ENCODE assay signal across 8 cellular contexts in genomic region chr22:45239378-45240136, GRCh38. TPM values are rescaled to one million over a fixed set of nuclear protein-coding genes. Genes with fewer than 3 reads are reported as not detected.
DNase-seq lines count a peak whose midpoint lies in the region; ATAC-seq and TF ChIP-seq lines count a peak whose summit lies in the region.

No MANE protein-coding gene starts in this region.

- peaks cover 16% of the 10 kb centered on the region for H3K36me3 ChIP-seq in iPS-15b (ENCODE audit: control insufficient read depth, insufficient read depth, low read length)
- H3K36me3 ChIP-seq in subcutaneous abdominal adipose tissue (ENCODE audit: control insufficient read depth in 5 of 5, insufficient read depth in 5 of 5, low read length in 5 of 5), result peaks cover 0 to 17% (median 4%) of the 10 kb centered on the region in 5 donors
- H3K36me3 ChIP-seq in mucosa of descending colon (ENCODE audit: low read depth), result no peaks in the 10 kb centered on the region

- H3K27ac ChIP-seq in subcutaneous abdominal adipose tissue (ENCODE audit: low read depth, low read length), result no peak overlapping the region

- POLR2A ChIA-PET in activated CD4-positive, alpha-beta T cell treated with anti-CD3 and anti-CD28 coated beads, Interleukin-2, amount 10 ng/mL, durations not matched to agents 7 days and 5 days (lab: Charles Lee), result no interaction called here
- POLR2A ChIA-PET in activated CD8-positive, alpha-beta T cell treated with anti-CD3 and anti-CD28 coated beads, Interleukin-2, amount 10 ng/mL, durations not matched to agents 7 days and 5 days (lab: Charles Lee), result no interaction called here

- H3K9me3 ChIP-seq in iPS-15b (ENCODE audit: control insufficient read depth, insufficient read depth, low read length) (no peaks in the 10 kb centered on the region), subcutaneous abdominal adipose tissue (ENCODE audit: control insufficient read depth in 5 of 5, low read length in 5 of 5) (no peaks in the 10 kb centered on the region), mucosa of descending colon (no peaks in the 10 kb centered on the region)

- H3K27me3 Mint-ChIP-seq in activated CD4-positive, alpha-beta T cell treated with anti-CD3 and anti-CD28 coated beads, Interleukin-2, amount 10 ng/mL, durations not matched to agents 7 days and 5 days, result no peaks in the 10 kb centered on the region
- H3K27me3 Mint-ChIP-seq in activated CD8-positive, alpha-beta T cell treated with anti-CD3 and anti-CD28 coated beads, Interleukin-2, amount 10 ng/mL, durations not matched to agents 7 days and 5 days (ENCODE audit: low read depth), result no peaks in the 10 kb centered on the region

- H3K36me3 Mint-ChIP-seq in activated CD4-positive, alpha-beta T cell treated with anti-CD3 and anti-CD28 coated beads, Interleukin-2, amount 10 ng/mL, durations not matched to agents 7 days and 5 days (ENCODE audit: low read depth), result no peaks in the 10 kb centered on the region
- peaks cover 10% of the 10 kb centered on the region for H3K36me3 Mint-ChIP-seq in activated CD8-positive, alpha-beta T cell treated with anti-CD3 and anti-CD28 coated beads, Interleukin-2, amount 10 ng/mL, durations not matched to agents 7 days and 5 days (ENCODE audit: low read depth)

- intact Hi-C loops in mucosa of descending colon (cut with DNase I, micrococcal nuclease), result no loop called here

- TF ChIP-seq CTCF in mucosa of descending colon (IDR thresholded peaks at IDR 0.05), result no peak

- no peak for ATAC-seq in activated CD8-positive, alpha-beta T cell treated with anti-CD3 and anti-CD28 coated beads, Interleukin-2, amount 10 ng/mL, durations not matched to agents 7 days and 5 days
- ATAC-seq in GM21717 (IDR thresholded peaks at IDR 0.05; ENCODE audit: unreplicated experiment), result no peak
- no peak for ATAC-seq in mucosa of descending colon

- H3K9ac ChIP-seq in iPS-15b (ENCODE audit: low read depth, low read length), result no peak overlapping the region
- peak overlapping the region; percentile 16 to 76 (median 74) for H3K9ac ChIP-seq in subcutaneous abdominal adipose tissue (ENCODE audit: low read length in 5 of 5)

- peak overlapping the region; percentile 89 for H3K4me3 Mint-ChIP-seq in activated CD4-positive, alpha-beta T cell treated with anti-CD3 and anti-CD28 coated beads, Interleukin-2, amount 10 ng/mL, durations not matched to agents 7 days and 5 days
- peak overlapping the region; percentile 92 for H3K4me3 Mint-ChIP-seq in activated CD8-positive, alpha-beta T cell treated with anti-CD3 and anti-CD28 coated beads, Interleukin-2, amount 10 ng/mL, durations not matched to agents 7 days and 5 days

- H3K27me3 ChIP-seq in iPS-15b (ENCODE audit: control insufficient read depth, insufficient read depth, low read length) (peaks cover 5% of the 10 kb centered on the region), subcutaneous abdominal adipose tissue (ENCODE audit: control insufficient read depth in 5 of 5, insufficient read depth in 4 of 5, low read length in 5 of 5) (no peaks in the 10 kb centered on the region)

- H3K27ac Mint-ChIP-seq in activated CD4-positive, alpha-beta T cell treated with anti-CD3 and anti-CD28 coated beads, Interleukin-2, amount 10 ng/mL, durations not matched to agents 7 days and 5 days, result peak overlapping the region; percentile 68
- H3K27ac Mint-ChIP-seq in activated CD8-positive, alpha-beta T cell treated with anti-CD3 and anti-CD28 coated beads, Interleukin-2, amount 10 ng/mL, durations not matched to agents 7 days and 5 days, result no peak overlapping the region

- peaks cover 34% of the 10 kb centered on the region for H3K4me1 Mint-ChIP-seq in activated CD4-positive, alpha-beta T cell treated with anti-CD3 and anti-CD28 coated beads, Interleukin-2, amount 10 ng/mL, durations not matched to agents 7 days and 5 days
- peaks cover 58% of the 10 kb centered on the region for H3K4me1 Mint-ChIP-seq in activated CD8-positive, alpha-beta T cell treated with anti-CD3 and anti-CD28 coated beads, Interleukin-2, amount 10 ng/mL, durations not matched to agents 7 days and 5 days (ENCODE audit: low read depth)

- peaks cover 2% of the 10 kb centered on the region for H3K4me1 ChIP-seq in iPS-15b (ENCODE audit: control insufficient read depth, insufficient read depth, low read length)
- peaks cover 0 to 67% (median 48%) of the 10 kb centered on the region in 5 donors for H3K4me1 ChIP-seq in subcutaneous abdominal adipose tissue (ENCODE audit: control insufficient read depth in 5 of 5, insufficient read depth in 5 of 5, low read length in 5 of 5)
- peaks cover 28% of the 10 kb centered on the region for H3K4me1 ChIP-seq in mucosa of descending colon (ENCODE audit: low read depth)

- no peak for DNase-seq in activated CD4-positive, alpha-beta T cell treated with anti-CD3 and anti-CD28 coated beads, Interleukin-2, amount 10 ng/mL, durations not matched to agents 7 days and 5 days
- DNase-seq in activated CD4-positive, alpha-beta T cell treated with anti-CD3 and anti-CD28 coated beads, Interleukin-2, amount 50 U/mL, for 1 hour, result no peak
- no peak for DNase-seq in activated CD8-positive, alpha-beta T cell treated with anti-CD3 and anti-CD28 coated beads, Interleukin-2, amount 10 ng/mL, durations not matched to agents 7 days and 5 days
- DNase-seq in NCI-H524 treated with DMSO at 0.1 percent for 48 hours (lab: John Stamatoyannopoulos, UW) (no peak), mucosa of descending colon (no peak)

- peak overlapping the region; percentile 66 for H3K4me3 ChIP-seq in iPS-15b (ENCODE audit: low read depth, low read length)
- H3K4me3 ChIP-seq in subcutaneous abdominal adipose tissue (ENCODE audit: low read depth in 1 of 5, low read length in 5 of 5), result peak overlapping the region; percentile 53 to 84 (median 77)
- no peak overlapping the region for H3K4me3 ChIP-seq in mucosa of descending colon

- H3K9me3 Mint-ChIP-seq in activated CD4-positive, alpha-beta T cell treated with anti-CD3 and anti-CD28 coated beads, Interleukin-2, amount 10 ng/mL, durations not matched to agents 7 days and 5 days, result no peaks in the 10 kb centered on the region
- H3K9me3 Mint-ChIP-seq in activated CD8-positive, alpha-beta T cell treated with anti-CD3 and anti-CD28 coated beads, Interleukin-2, amount 10 ng/mL, durations not matched to agents 7 days and 5 days (ENCODE audit: insufficient read depth), result no peaks in the 10 kb centered on the region

- CTCF ChIA-PET in activated CD4-positive, alpha-beta T cell treated with anti-CD3 and anti-CD28 coated beads, Interleukin-2, amount 10 ng/mL, durations not matched to agents 7 days and 5 days (lab: Charles Lee), result no interaction called here
- CTCF ChIA-PET in activated CD8-positive, alpha-beta T cell treated with anti-CD3 and anti-CD28 coated beads, Interleukin-2, amount 10 ng/mL, durations not matched to agents 7 days and 5 days (lab: Charles Lee), result no interaction called here

RNA-seq across cellular contexts. Expression of gene KIAA0930, which starts 1.1 kb away (rescaled TPM):
- total RNA-seq in activated CD4-positive, alpha-beta T cell treated with anti-CD3 and anti-CD28 coated beads, Interleukin-2, amount 10 ng/mL, durations not matched to agents 7 days and 5 days, result 10 to 100 TPM; 13.3 to 17.8 TPM
- 10 to 100 TPM; 48.5 to 52.4 TPM for total RNA-seq in activated CD8-positive, alpha-beta T cell treated with anti-CD3 and anti-CD28 coated beads, Interleukin-2, amount 10 ng/mL, durations not matched to agents 7 days and 5 days
- 10 to 100 TPM; 32.7 to 62.4 (median 37.7) TPM for total RNA-seq in mucosa of descending colon

RNA-seq across cellular contexts. Expression of gene UPK3A, which starts 45.2 kb away (rescaled TPM):
- total RNA-seq in activated CD4-positive, alpha-beta T cell treated with anti-CD3 and anti-CD28 coated beads, Interleukin-2, amount 10 ng/mL, durations not matched to agents 7 days and 5 days, result not detected
- not detected for total RNA-seq in activated CD8-positive, alpha-beta T cell treated with anti-CD3 and anti-CD28 coated beads, Interleukin-2, amount 10 ng/mL, durations not matched to agents 7 days and 5 days
- total RNA-seq in mucosa of descending colon, result under 1 TPM in 1 of 3 donors, not detected in 2; 0.67 TPM
